8 cellular contexts compared by ENCODE assay signal in the genomic region with DNA sequence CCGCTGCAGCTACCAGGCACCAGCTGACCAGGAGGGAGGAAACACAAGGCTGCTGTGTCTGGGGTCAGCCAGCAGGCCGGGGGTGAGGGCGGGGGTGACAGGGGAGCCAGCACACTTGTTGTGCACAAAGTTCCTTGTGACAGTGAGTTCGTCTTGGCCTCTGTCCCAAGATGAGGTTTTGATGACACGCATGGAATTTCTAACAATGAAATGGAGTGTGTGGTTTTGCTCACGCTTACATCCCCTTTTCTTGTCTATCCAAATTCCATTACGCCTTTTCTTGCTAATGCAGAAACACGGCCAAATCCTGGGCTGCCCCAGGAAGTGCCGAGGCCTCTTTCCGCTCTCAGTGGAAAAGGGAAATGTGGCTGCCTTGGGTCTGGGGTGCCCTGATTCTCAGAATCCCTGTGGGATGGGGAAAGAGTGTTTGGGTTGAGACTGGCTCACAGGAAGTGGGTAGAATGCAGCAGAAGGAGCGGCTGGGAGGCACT.
DNase-seq lines count a peak whose midpoint lies in the region; ATAC-seq lines count a peak whose summit lies in the region.

No MANE protein-coding gene starts in this region.

- no peaks in the 10 kb centered on the region for H3K36me3 ChIP-seq in rectal smooth muscle tissue (ENCODE audit: control insufficient read depth, insufficient read depth, low read length)

- no peaks in the 10 kb centered on the region for H3K4me1 ChIP-seq in rectal smooth muscle tissue (ENCODE audit: control insufficient read depth, insufficient read depth, low read length)

- H3K27ac ChIP-seq in rectal smooth muscle tissue (ENCODE audit: low read depth, low read length): peak overlapping the region; percentile 66

- H3K27me3 ChIP-seq in rectal smooth muscle tissue (ENCODE audit: control insufficient read depth, insufficient read depth, low read length): no peaks in the 10 kb centered on the region

- ATAC-seq in GM21423 (IDR thresholded peaks at IDR 0.05; ENCODE audit: unreplicated experiment): no peak
- no peak for ATAC-seq in GM18502 (IDR thresholded peaks at IDR 0.05; ENCODE audit: poor library complexity, unreplicated experiment)

- no peak overlapping the region for H3K9ac ChIP-seq in rectal smooth muscle tissue (ENCODE audit: low read length)

- H3K4me3 ChIP-seq in rectal smooth muscle tissue (ENCODE audit: low read length): no peak overlapping the region

- peak; percentile 93 for DNase-seq in EH (ENCODE audit: low read depth)
- DNase-seq in SW480 (ENCODE audit: low spot score): peak; percentile 68
- peak; percentile 78 for DNase-seq in glomerular visceral epithelial cell (ENCODE audit: extremely low spot score)
- no peak for DNase-seq in NCI-H1694 treated with DMSO at 0.1 percent for 48 hours (lab: John Stamatoyannopoulos, UW)
- no peak for DNase-seq in NCI-H526 (lab: John Stamatoyannopoulos, UW)

Comparison
In these comparisons a context has a peak if more than half of its experiments do, and no peak if none do; other contexts are left out.
1. DNase-seq: peak in EH (single experiment), SW480 (single experiment) and glomerular visceral epithelial cell (single experiment); none in NCI-H1694 treated with DMSO at 0.1 percent for 48 hours (single experiment) and NCI-H526 (0 of 2).